8 cellular contexts compared by ENCODE assay signal in the genomic region with DNA sequence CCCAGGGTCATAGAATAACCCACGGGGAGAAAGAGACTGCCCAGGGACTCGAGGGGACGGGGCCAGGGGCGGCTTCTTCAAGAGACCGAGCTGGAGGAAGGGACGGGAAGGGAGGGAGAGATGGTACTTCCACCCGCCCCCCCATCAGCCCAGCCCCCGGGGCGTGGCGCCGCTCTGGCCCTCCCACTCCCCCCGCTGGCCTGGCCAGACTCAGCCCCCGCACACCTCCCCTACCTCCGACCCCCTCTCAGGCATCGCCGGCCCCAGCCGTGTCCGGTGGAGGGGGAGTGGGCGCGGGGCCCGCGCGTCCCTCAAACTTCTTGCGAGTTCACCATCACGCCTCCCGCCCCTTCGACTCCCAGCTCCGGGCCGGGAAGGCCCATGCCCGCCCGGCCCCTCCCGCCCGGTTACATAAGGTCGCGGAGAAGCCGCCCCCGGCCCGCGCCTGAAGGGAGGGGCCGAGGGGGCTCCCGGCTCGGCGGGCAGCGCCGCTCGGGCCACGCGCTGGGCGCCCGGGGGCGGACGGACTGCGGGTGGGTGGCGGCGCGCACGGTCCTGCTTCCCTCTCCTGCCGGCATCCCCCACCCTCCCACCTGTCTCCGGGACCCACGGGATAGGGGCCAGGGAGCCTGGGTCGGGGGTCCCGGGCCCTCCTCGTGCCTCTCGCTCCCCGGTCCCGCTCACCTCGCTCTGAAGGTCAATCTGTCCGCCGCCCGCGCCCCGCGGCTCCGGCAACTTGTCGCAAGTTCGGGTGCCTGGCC. TPM values are rescaled to one million over a fixed set of nuclear protein-coding genes. Genes with fewer than 3 reads are reported as not detected.
DNase-seq lines count a peak whose midpoint lies in the region; ATAC-seq and TF ChIP-seq lines count a peak whose summit lies in the region.

No MANE protein-coding gene starts in this region.

- H3K18ac ChIP-seq in trophoblast cell (ENCODE audit: low read length): peak overlapping the region; percentile 27

- H3K4me3 ChIP-seq in adrenal gland (peak overlapping the region; percentile 18 to 88 (median 76)), heart left ventricle (peak overlapping the region; percentile 75 to 100 (median 96)), trophoblast cell (ENCODE audit: low read depth, low read length) (peak overlapping the region; percentile 75), tibial nerve (peak overlapping the region; percentile 68 to 88 (median 84))

- H4K8ac ChIP-seq in trophoblast cell (ENCODE audit: low read depth, low read length): peak overlapping the region; percentile 40

- H4K91ac ChIP-seq in trophoblast cell (ENCODE audit: low read depth, low read length): peak overlapping the region; percentile 51

- 0 to 1% (median 1%) methylated on average over 5 to 76 of the region's 76 CpGs; no CpG with 5 or more reads in 1 of the 4 donors for WGBS in adrenal gland, 4 donors
- WGBS in heart left ventricle, 4 donors: 0 to 1% (median 1%) methylated on average over 23 to 76 of the region's 76 CpGs
- no CpG with 5 or more reads among the region's 76 CpGs for WGBS in trophoblast cell (ENCODE audit: extremely low coverage, insufficient coverage, insufficient read length)
- 0% methylated on average over 34 to 44 of the region's 76 CpGs for WGBS in tibial nerve, 2 donors

- TF ChIP-seq CTCF in adrenal gland (IDR thresholded peaks at IDR 0.05): no peak
- TF ChIP-seq CTCF in heart left ventricle (IDR thresholded peaks at IDR 0.05): no peak
- TF ChIP-seq CTCF in tibial nerve (IDR thresholded peaks at IDR 0.05): no peak

- H3K27ac ChIP-seq in adrenal gland (peak overlapping the region; percentile 46 to 94 (median 89)), heart left ventricle (peak overlapping the region; percentile 98 to 100 (median 98)), trophoblast cell (ENCODE audit: low read depth, low read length) (peak overlapping the region; percentile 71), tibial nerve (peak overlapping the region; percentile 95 to 98 (median 97))

- H2AK5ac ChIP-seq in trophoblast cell (ENCODE audit: low read length): no peak overlapping the region

- H3K27me3 ChIP-seq in adrenal gland: no peaks in the 10 kb centered on the region
- H3K27me3 ChIP-seq in heart left ventricle: no peaks in the 10 kb centered on the region
- H3K27me3 ChIP-seq in trophoblast cell (ENCODE audit: insufficient read depth, low read length): no peaks in the 10 kb centered on the region
- H3K27me3 ChIP-seq in tibial nerve: no peaks in the 10 kb centered on the region

- H3K36me3 ChIP-seq in adrenal gland (replicated peaks in 1 of 2) (no peaks in the 10 kb centered on the region), heart left ventricle (peaks cover 0 to 3% (median 0%) of the 10 kb centered on the region in 9 donors), trophoblast cell (ENCODE audit: control insufficient read depth in 1 of 2, insufficient read depth in 2 of 2, low read length in 2 of 2) (no peaks in the 10 kb centered on the region), tibial nerve (no peaks in the 10 kb centered on the region)

- H2BK12ac ChIP-seq in trophoblast cell (ENCODE audit: low read length): no peak overlapping the region

- peaks cover 25% of the 10 kb centered on the region for H3K79me1 ChIP-seq in trophoblast cell (ENCODE audit: low read length)

- TF ChIP-seq POLR2A in adrenal gland (IDR thresholded peaks at IDR 0.05): no peak
- TF ChIP-seq POLR2A in heart left ventricle (IDR thresholded peaks at IDR 0.05): no peak
- no peak for TF ChIP-seq POLR2A in tibial nerve (IDR thresholded peaks at IDR 0.05)

- H2BK5ac ChIP-seq in trophoblast cell (ENCODE audit: low read depth, low read length, poor library complexity): peak overlapping the region; percentile 23

- peak overlapping the region; percentile 96 for H3K4me2 ChIP-seq in trophoblast cell (ENCODE audit: low read length)

- H3K14ac ChIP-seq in trophoblast cell (ENCODE audit: low read length): peak overlapping the region; percentile 28

- peak overlapping the region; percentile 55 for H2AFZ ChIP-seq in trophoblast cell (ENCODE audit: insufficient read depth, low read length, poor library complexity)

- peaks cover 8% of the 10 kb centered on the region for H3K79me2 ChIP-seq in trophoblast cell (ENCODE audit: control insufficient read depth, insufficient read depth, low read length, poor library complexity)

- no peak for TF ChIP-seq EP300 in tibial nerve (IDR thresholded peaks at IDR 0.05)

- intact Hi-C loops in adrenal gland (cut with DNase I): no loop called here
- intact Hi-C loops in heart left ventricle (cut with DNase I): loop anchor here in 9 of 10 donors (1.0 to 5.0 kb wide), 7 partner anchors 28 to 52 kb away; partner anchors contain the start of gene FRS3 (in 7 of the 9)

- H3K23ac ChIP-seq in trophoblast cell (ENCODE audit: low read length): no peak overlapping the region

- ATAC-seq in GM21737 (IDR thresholded peaks at IDR 0.05; ENCODE audit: unreplicated experiment) (peak; percentile 18), heart left ventricle (peak; percentile 66 to 85 (median 82))

- H2BK120ac ChIP-seq in trophoblast cell (ENCODE audit: insufficient read depth, low read length, poor library complexity): peak overlapping the region; percentile 27

- DNase-seq in Daoy (ENCODE audit: low read depth) (peak; percentile 86), LoVo (ENCODE audit: low spot score) (peak; percentile 42), SW 1271 (lab: John Stamatoyannopoulos, UW) (peak; percentile 48 to 86), adrenal gland (peak; percentile 68 to 90 (median 80)), heart left ventricle (peak; percentile 87 to 92 (median 91)), trophoblast cell (peak in 1 of 2 donors; percentile 33), tibial nerve (ENCODE audit: low spot score in 2 of 2) (peak; percentile 72 to 83)

- H4K12ac ChIP-seq in trophoblast cell (ENCODE audit: low read depth, low read length): no peak overlapping the region

- H3K4me1 ChIP-seq in adrenal gland (replicated peaks in 1 of 2) (peaks cover 10 to 35% of the 10 kb centered on the region in 2 donors), heart left ventricle (peaks cover 14 to 49% (median 40%) of the 10 kb centered on the region in 12 donors), trophoblast cell (ENCODE audit: control insufficient read depth in 1 of 2, insufficient read depth in 2 of 2, low read length in 2 of 2) (peaks cover 24 to 27% of the 10 kb centered on the region in 2 experiments), tibial nerve (peaks cover 3 to 49% (median 36%) of the 10 kb centered on the region in 4 donors)

- no peaks in the 10 kb centered on the region for H3K9me3 ChIP-seq in adrenal gland (replicated peaks in 1 of 3)
- no peaks in the 10 kb centered on the region for H3K9me3 ChIP-seq in heart left ventricle
- no peaks in the 10 kb centered on the region for H3K9me3 ChIP-seq in trophoblast cell (ENCODE audit: insufficient read depth, low read depth, low read length)
- no peaks in the 10 kb centered on the region for H3K9me3 ChIP-seq in tibial nerve

- peak overlapping the region; percentile 21 for H3K4ac ChIP-seq in trophoblast cell (ENCODE audit: low read depth, low read length)

- no peak overlapping the region for H3K9ac ChIP-seq in trophoblast cell (ENCODE audit: low read length)

RNA-seq across cellular contexts. Expression of gene TFEB, which starts 0.6 kb away (rescaled TPM):
- total RNA-seq in Daoy (2014; rRNA removed; shearing (Covaris generic)): 4.0 and 8.1 TPM in 2 replicates
- total RNA-seq in adrenal gland: 10 to 100 TPM; 13.3 to 27.1 (median 20.2) TPM
- 10 to 100 TPM in 2 of 3 donors, 1 to 10 TPM in 1; 2.1 to 47.2 (median 18.4) TPM for polyA plus RNA-seq in adrenal gland
- total RNA-seq in heart left ventricle: 10 to 100 TPM; 26.2 to 47.2 (median 41.1) TPM
- 10 to 100 TPM; 37.7 to 40.1 TPM for polyA plus RNA-seq in heart left ventricle
- 25.4 and 27.9 TPM in 2 replicates for polyA plus RNA-seq in trophoblast cell (2013)
- 10 to 100 TPM; 19.2 to 28.8 (median 20.6) TPM for total RNA-seq in tibial nerve

RNA-seq across cellular contexts. Expression of gene PGC, which starts 12.4 kb away (rescaled TPM):
- total RNA-seq in Daoy (2014; rRNA removed; shearing (Covaris generic)): not detected in 2 replicates
- 1 to 10 TPM in 1 of 8 donors, under 1 TPM in 1, not detected in 6; 0.57 to 1.2 TPM for total RNA-seq in adrenal gland
- 1 to 10 TPM in 2 of 3 donors, not detected in 1; 1.1 to 1.6 TPM for polyA plus RNA-seq in adrenal gland
- total RNA-seq in heart left ventricle: not detected
- polyA plus RNA-seq in heart left ventricle: 1 to 10 TPM in 1 of 2 donors, not detected in 1; 1.1 TPM
- 14.2 and 17.6 TPM in 2 replicates for polyA plus RNA-seq in trophoblast cell (2013)
- total RNA-seq in tibial nerve: not detected

RNA-seq across cellular contexts. Expression of gene FRS3, which starts 44.9 kb away (rescaled TPM):
- total RNA-seq in Daoy (2014; rRNA removed; shearing (Covaris generic)): 0.74 and 2.3 TPM in 2 replicates
- 10 to 100 TPM in 1 of 8 donors, 1 to 10 TPM in 6, under 1 TPM in 1; 0.30 to 12.1 (median 5.4) TPM for total RNA-seq in adrenal gland
- 10 to 100 TPM in 2 of 3 donors, 1 to 10 TPM in 1; 2.1 to 21.2 (median 14.0) TPM for polyA plus RNA-seq in adrenal gland
- 1 to 10 TPM; 3.8 to 6.8 (median 5.1) TPM for total RNA-seq in heart left ventricle
- polyA plus RNA-seq in heart left ventricle: 1 to 10 TPM; 3.2 to 5.7 TPM
- polyA plus RNA-seq in trophoblast cell (2013): 3.6 and 4.1 TPM in 2 replicates
- total RNA-seq in tibial nerve: 10 to 100 TPM in 2 of 4 donors, 1 to 10 TPM in 2; 4.4 to 11.4 (median 7.5) TPM

RNA-seq across cellular contexts. Expression of gene PRICKLE4, which starts 45.7 kb away (rescaled TPM):
- not detected in 2 replicates for total RNA-seq in Daoy (2014; rRNA removed; shearing (Covaris generic))
- 1 to 10 TPM in 6 of 8 donors, under 1 TPM in 1, not detected in 1; 0.28 to 7.1 (median 3.9) TPM for total RNA-seq in adrenal gland
- polyA plus RNA-seq in adrenal gland: 1 to 10 TPM in 2 of 3 donors, not detected in 1; 3.6 to 5.3 TPM
- total RNA-seq in heart left ventricle: 1 to 10 TPM; 1.1 to 3.7 (median 1.9) TPM
- polyA plus RNA-seq in heart left ventricle: 1 to 10 TPM; 1.9 to 3.9 TPM
- 0.29 and 0.36 TPM in 2 replicates for polyA plus RNA-seq in trophoblast cell (2013)
- total RNA-seq in tibial nerve: 10 to 100 TPM; 15.5 to 38.4 (median 23.0) TPM

RNA-seq across cellular contexts. Expression of gene TOMM6, which starts 52.6 kb away (rescaled TPM):
- 229 and 285 TPM in 2 replicates for total RNA-seq in Daoy (2014; rRNA removed; shearing (Covaris generic))
- 100 to 1,000 TPM; 146 to 281 (median 212) TPM for total RNA-seq in adrenal gland
- 100 to 1,000 TPM; 272 to 507 (median 343) TPM for polyA plus RNA-seq in adrenal gland
- 100 to 1,000 TPM; 158 to 225 (median 182) TPM for total RNA-seq in heart left ventricle
- 100 to 1,000 TPM; 171 to 277 TPM for polyA plus RNA-seq in heart left ventricle
- 214 and 233 TPM in 2 replicates for polyA plus RNA-seq in trophoblast cell (2013)
- total RNA-seq in tibial nerve: 100 to 1,000 TPM in 2 of 4 donors, 10 to 100 TPM in 2; 76.1 to 121 (median 99.8) TPM

Comparison
In these comparisons a context has a peak if more than half of its experiments do, and no peak if none do; other contexts are left out.
1. intact Hi-C loops: an anchor here in heart left ventricle (1.0 to 5.0 kb wide); none called in adrenal gland.